ENCODE assay signal across 1 cellular context in genomic region chr19:36378625-36379509, GRCh38.
TF ChIP-seq lines count a peak whose summit lies in the region.

ZFP14 (minus strand) TSS chr19:36379201; CDS start chr19:36367892, 11,309 bp downstream.

TF ChIP-seq in HepG2, 621 proteins besides CTCF, POLR2A, EP300 and RAD21 (continued from another document and continues in another):
- TF ChIP-seq BCLAF1 (IDR thresholded peaks at IDR 0.05) (no peak), KDM3A (CRISPR knock-in tag; IDR thresholded peaks at IDR 0.05; ENCODE audit: low read depth) (peak; percentile 78), ZNF558 (CRISPR knock-in tag; IDR thresholded peaks at IDR 0.05; ENCODE audit: borderline replicate concordance) (peak; percentile 37; the same call in 1 of the 2 replicates), ATF1 (CRISPR knock-in tag; IDR thresholded peaks at IDR 0.05) (0 out of 2 replicates have a peak, but pooled peaks have one; percentile 48), MYC (CRISPR knock-in tag; IDR thresholded peaks at IDR 0.05; ENCODE audit: borderline replicate concordance) (peak; percentile 78; the same call in 1 of the 2 replicates), FIP1L1 (IDR thresholded peaks at IDR 0.05; ENCODE audit: borderline replicate concordance, insufficient read depth, low read depth, low read length) (0 out of 2 replicates have a peak, but pooled peaks have one; percentile 11), KDM2A (CRISPR knock-in tag; IDR thresholded peaks at IDR 0.05; ENCODE audit: borderline replicate concordance, low read depth) (peak; percentile 83), MIER2 (CRISPR knock-in tag; IDR thresholded peaks at IDR 0.05) (0 out of 2 replicates have a peak, but pooled peaks have one; percentile 21), ZNF326 (CRISPR knock-in tag; IDR thresholded peaks at IDR 0.05; ENCODE audit: borderline replicate concordance) (no peak), SMARCC2 (IDR thresholded peaks at IDR 0.05) (no peak), HIVEP1 (CRISPR knock-in tag; IDR thresholded peaks at IDR 0.05) (peak; percentile 52; the same call in 1 of the 2 replicates), ZHX1 (CRISPR knock-in tag; IDR thresholded peaks at IDR 0.05; ENCODE audit: low read depth) (peak; percentile 55; the same call in 1 of the 2 replicates), IKZF4 (CRISPR knock-in tag; IDR thresholded peaks at IDR 0.05; ENCODE audit: borderline replicate concordance, low read depth, not compliant biosample characterization) (peak; percentile 42), SKI (IDR thresholded peaks at IDR 0.05; ENCODE audit: partially characterized antibody) (peak; percentile 13), ZNF143 (CRISPR knock-in tag; IDR thresholded peaks at IDR 0.05) (peak; percentile 97), STAG1 (CRISPR knock-in tag; IDR thresholded peaks at IDR 0.05) (peak; percentile 35; the same call in 1 of the 2 replicates), ZNF333 (CRISPR knock-in tag; IDR thresholded peaks at IDR 0.05; ENCODE audit: borderline replicate concordance) (no peak), CEBPG (CRISPR knock-in tag; IDR thresholded peaks at IDR 0.05) (0 out of 2 replicates have a peak, but pooled peaks have one; percentile 25), GABPA (IDR thresholded peaks at IDR 0.05; ENCODE audit: low read depth, low read length) (peak; percentile 67), GABPA (CRISPR knock-in tag; IDR thresholded peaks at IDR 0.05; ENCODE audit: low read depth) (peak; percentile 90), THAP9 (CRISPR knock-in tag; IDR thresholded peaks at IDR 0.05; ENCODE audit: borderline replicate concordance) (peak; percentile 99), NR2C2 (CRISPR knock-in tag; IDR thresholded peaks at IDR 0.05; ENCODE audit: borderline replicate concordance) (peak; percentile 82), ZNF605 (CRISPR knock-in tag; IDR thresholded peaks at IDR 0.05) (peak; percentile 90), TEF (CRISPR knock-in tag; IDR thresholded peaks at IDR 0.05) (0 out of 2 replicates have a peak, but pooled peaks have one; percentile 19), ATF3 (CRISPR knock-in tag; IDR thresholded peaks at IDR 0.05) (no peak), NR2F2 (IDR thresholded peaks at IDR 0.05; ENCODE audit: borderline replicate concordance, low read depth) (0 out of 2 replicates have a peak, but pooled peaks have one; percentile 23), SMAD3 (CRISPR knock-in tag; IDR thresholded peaks at IDR 0.05) (peak; percentile 70; the same call in 1 of the 2 replicates), SALL1 (CRISPR knock-in tag; IDR thresholded peaks at IDR 0.05) (peak; percentile 85), USF2 (IDR thresholded peaks at IDR 0.05; ENCODE audit: low read depth, low read length) (no peak), USF2 (CRISPR knock-in tag; IDR thresholded peaks at IDR 0.05; ENCODE audit: borderline replicate concordance) (no peak), ATF7 (IDR thresholded peaks at IDR 0.05) (no peak), ATF7 (CRISPR knock-in tag; IDR thresholded peaks at IDR 0.05) (no peak), ZSCAN25 (CRISPR knock-in tag; IDR thresholded peaks at IDR 0.05) (peak; percentile 27; the same call in 1 of the 2 replicates), ZNF616 (CRISPR knock-in tag; IDR thresholded peaks at IDR 0.05; ENCODE audit: low read depth) (0 out of 2 replicates have a peak, but pooled peaks have one; percentile 59), FOSL2 (CRISPR knock-in tag; IDR thresholded peaks at IDR 0.05) (peak; percentile 42), SOX6 (IDR thresholded peaks at IDR 0.05) (no peak), SOX6 (CRISPR knock-in tag; IDR thresholded peaks at IDR 0.05) (peak; percentile 73), ZFAT (CRISPR knock-in tag; conservative IDR thresholded peaks at IDR 0.05) (peak; percentile 64; the same call in 1 of the 2 replicates), KLF6 (CRISPR knock-in tag; IDR thresholded peaks at IDR 0.05) (peak; percentile 33; the same call in 1 of the 2 replicates), FOXP4 (CRISPR knock-in tag; IDR thresholded peaks at IDR 0.05) (peak; percentile 53), RXRB (CRISPR knock-in tag; IDR thresholded peaks at IDR 0.05; ENCODE audit: borderline replicate concordance) (peak; percentile 41; the same call in 1 of the 2 replicates), MTF1 (CRISPR knock-in tag; IDR thresholded peaks at IDR 0.05) (no peak; the same call in 1 of the 2 replicates), MED8 (CRISPR knock-in tag; IDR thresholded peaks at IDR 0.05; ENCODE audit: insufficient replicate concordance) (peak; percentile 67), TAF1 (CRISPR knock-in tag; IDR thresholded peaks at IDR 0.05) (peak; percentile 78), REPIN1 (CRISPR knock-in tag; IDR thresholded peaks at IDR 0.05; ENCODE audit: borderline replicate concordance, low read depth) (peak; percentile 80), ZMYM4 (CRISPR knock-in tag; IDR thresholded peaks at IDR 0.05) (peak; percentile 84), CREB3 (CRISPR knock-in tag; IDR thresholded peaks at IDR 0.05) (peak; percentile 77; the same call in 1 of the 2 replicates), ELK4 (CRISPR knock-in tag; IDR thresholded peaks at IDR 0.05; ENCODE audit: borderline replicate concordance) (0 out of 2 replicates have a peak, but pooled peaks have one; percentile 67), MLX (CRISPR knock-in tag; IDR thresholded peaks at IDR 0.05) (peak; percentile 34; the same call in 1 of the 2 replicates)
